8 cellular contexts compared by ENCODE assay signal in genomic region chr17:81142301-81143199, GRCh38. TPM values are rescaled to one million over a fixed set of nuclear protein-coding genes. Genes with fewer than 3 reads are reported as not detected.
A peak's percentile ranks its signal among the peaks of the same experiment; 100 is the strongest.
DNase-seq lines count a peak whose midpoint lies in the region; ATAC-seq and TF ChIP-seq lines count a peak whose summit lies in the region.

No MANE protein-coding gene starts in this region.

- peak overlapping the region; percentile 91 for H3K4me2 ChIP-seq in BLaER1

- H3K4me3 ChIP-seq in BLaER1: no peak overlapping the region
- no peak overlapping the region for H3K4me3 ChIP-seq in HL-60 (replicated peaks; ENCODE audit: insufficient read depth, low read length)
- no peak overlapping the region for H3K4me3 ChIP-seq in epithelial cell of esophagus (ENCODE audit: low read length)

- ATAC-seq in stimulated activated memory B cell treated with anti-CD40 and anti-IgM and Interleukin-4, amounts not matched to agents 10 μg/mL and 1 μg/mL and 100 μg/mL, for 72 hours: peak; percentile 75
- no peak for ATAC-seq in HG03565 (IDR thresholded peaks at IDR 0.05; ENCODE audit: unreplicated experiment)

- H3K36me3 Mint-ChIP-seq in stimulated activated memory B cell treated with anti-CD40 and anti-IgM and Interleukin-4, amounts not matched to agents 10 μg/mL and 1 μg/mL and 100 μg/mL, for 72 hours: no peaks in the 10 kb centered on the region

- no peaks in the 10 kb centered on the region for H4K20me1 ChIP-seq in BLaER1

- H3K9me3 ChIP-seq in BLaER1: no peaks in the 10 kb centered on the region

- peaks cover 69% of the 10 kb centered on the region for H3K4me1 ChIP-seq in BLaER1

- H3K27ac ChIP-seq in BLaER1 (peak overlapping the region; percentile 62), HL-60 (replicated peaks) (no peak overlapping the region)

- H3K4me1 Mint-ChIP-seq in stimulated activated memory B cell treated with anti-CD40 and anti-IgM and Interleukin-4, amounts not matched to agents 10 μg/mL and 1 μg/mL and 100 μg/mL, for 72 hours: peaks cover 9% of the 10 kb centered on the region

- peak; percentile 72 for TF ChIP-seq CTCF in HL-60 (IDR thresholded peaks at IDR 0.05; ENCODE audit: insufficient read depth, low read length)
- TF ChIP-seq CTCF in epithelial cell of esophagus (IDR thresholded peaks at IDR 0.05; ENCODE audit: insufficient read depth, low read depth, low read length, missing control alignments): peak; percentile 62

- no peak overlapping the region for H3K27ac Mint-ChIP-seq in stimulated activated memory B cell treated with anti-CD40 and anti-IgM and Interleukin-4, amounts not matched to agents 10 μg/mL and 1 μg/mL and 100 μg/mL, for 72 hours

- peaks cover 8% of the 10 kb centered on the region for H3K9me3 Mint-ChIP-seq in stimulated activated memory B cell treated with anti-CD40 and anti-IgM and Interleukin-4, amounts not matched to agents 10 μg/mL and 1 μg/mL and 100 μg/mL, for 72 hours

- H3K4me3 Mint-ChIP-seq in stimulated activated memory B cell treated with anti-CD40 and anti-IgM and Interleukin-4, amounts not matched to agents 10 μg/mL and 1 μg/mL and 100 μg/mL, for 72 hours: no peak overlapping the region

- H3K36me3 ChIP-seq in BLaER1: no peaks in the 10 kb centered on the region

- peaks cover 53% of the 10 kb centered on the region for H3K27me3 Mint-ChIP-seq in stimulated activated memory B cell treated with anti-CD40 and anti-IgM and Interleukin-4, amounts not matched to agents 10 μg/mL and 1 μg/mL and 100 μg/mL, for 72 hours

- DNase-seq in HL-60 (ENCODE audit: low read depth in 1 of 2, low spot score in 1 of 2) (peak; percentile 67 to 84), NOMO-1 (lab: John Stamatoyannopoulos, UW; ENCODE audit: unreplicated experiment in 2 of 2) (peak; percentile 56 to 67), epithelial cell of esophagus (ENCODE audit: low read depth) (peak; percentile 66), myocyte (ENCODE audit: low read depth) (peak; percentile 83)
- peak; percentile 56 for DNase-seq in activated CD8-positive, alpha-beta memory T cell treated with anti-CD3 and anti-CD28 coated beads, Interleukin-2, amount 50 U/mL, for 4 hours

- H3K27me3 ChIP-seq in BLaER1: no peaks in the 10 kb centered on the region
- H3K27me3 ChIP-seq in HL-60 (ENCODE audit: insufficient read depth, poor library complexity, severe bottlenecking): no peaks in the 10 kb centered on the region

- no peak overlapping the region for H3K9ac ChIP-seq in BLaER1

RNA-seq across cellular contexts. Expression of gene PVALEF, which starts 22.8 kb away (rescaled TPM):
- not detected in 2 replicates for total RNA-seq in myocyte
- 0.09 TPM for polyA plus RNA-seq in myocyte (2012)

RNA-seq across cellular contexts. Expression of gene AATK, which starts 23.5 kb away (rescaled TPM):
- total RNA-seq in myocyte: 0.94 and 0.99 TPM in 2 replicates
- polyA plus RNA-seq in myocyte (2012): 1.2 TPM
